Comparison of ENCODE assay signal across 1 cellular context in genomic region chr12:52069410-52070242, GRCh38.
TF ChIP-seq lines count a peak whose summit lies in the region.

A gene with protein sequence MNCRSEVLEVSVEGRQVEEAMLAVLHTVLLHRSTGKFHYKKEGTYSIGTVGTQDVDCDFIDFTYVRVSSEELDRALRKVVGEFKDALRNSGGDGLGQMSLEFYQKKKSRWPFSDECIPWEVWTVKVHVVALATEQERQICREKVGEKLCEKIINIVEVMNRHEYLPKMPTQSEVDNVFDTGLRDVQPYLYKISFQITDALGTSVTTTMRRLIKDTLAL (plus strand): TSS chr12:52069978. CDS start chr12:52073651, 3,673 bp downstream.

TF ChIP-seq in WTC11, 78 proteins besides CTCF, POLR2A, EP300 and RAD21 (continued from another document and continues in another):
- TF ChIP-seq, protein P1, sequence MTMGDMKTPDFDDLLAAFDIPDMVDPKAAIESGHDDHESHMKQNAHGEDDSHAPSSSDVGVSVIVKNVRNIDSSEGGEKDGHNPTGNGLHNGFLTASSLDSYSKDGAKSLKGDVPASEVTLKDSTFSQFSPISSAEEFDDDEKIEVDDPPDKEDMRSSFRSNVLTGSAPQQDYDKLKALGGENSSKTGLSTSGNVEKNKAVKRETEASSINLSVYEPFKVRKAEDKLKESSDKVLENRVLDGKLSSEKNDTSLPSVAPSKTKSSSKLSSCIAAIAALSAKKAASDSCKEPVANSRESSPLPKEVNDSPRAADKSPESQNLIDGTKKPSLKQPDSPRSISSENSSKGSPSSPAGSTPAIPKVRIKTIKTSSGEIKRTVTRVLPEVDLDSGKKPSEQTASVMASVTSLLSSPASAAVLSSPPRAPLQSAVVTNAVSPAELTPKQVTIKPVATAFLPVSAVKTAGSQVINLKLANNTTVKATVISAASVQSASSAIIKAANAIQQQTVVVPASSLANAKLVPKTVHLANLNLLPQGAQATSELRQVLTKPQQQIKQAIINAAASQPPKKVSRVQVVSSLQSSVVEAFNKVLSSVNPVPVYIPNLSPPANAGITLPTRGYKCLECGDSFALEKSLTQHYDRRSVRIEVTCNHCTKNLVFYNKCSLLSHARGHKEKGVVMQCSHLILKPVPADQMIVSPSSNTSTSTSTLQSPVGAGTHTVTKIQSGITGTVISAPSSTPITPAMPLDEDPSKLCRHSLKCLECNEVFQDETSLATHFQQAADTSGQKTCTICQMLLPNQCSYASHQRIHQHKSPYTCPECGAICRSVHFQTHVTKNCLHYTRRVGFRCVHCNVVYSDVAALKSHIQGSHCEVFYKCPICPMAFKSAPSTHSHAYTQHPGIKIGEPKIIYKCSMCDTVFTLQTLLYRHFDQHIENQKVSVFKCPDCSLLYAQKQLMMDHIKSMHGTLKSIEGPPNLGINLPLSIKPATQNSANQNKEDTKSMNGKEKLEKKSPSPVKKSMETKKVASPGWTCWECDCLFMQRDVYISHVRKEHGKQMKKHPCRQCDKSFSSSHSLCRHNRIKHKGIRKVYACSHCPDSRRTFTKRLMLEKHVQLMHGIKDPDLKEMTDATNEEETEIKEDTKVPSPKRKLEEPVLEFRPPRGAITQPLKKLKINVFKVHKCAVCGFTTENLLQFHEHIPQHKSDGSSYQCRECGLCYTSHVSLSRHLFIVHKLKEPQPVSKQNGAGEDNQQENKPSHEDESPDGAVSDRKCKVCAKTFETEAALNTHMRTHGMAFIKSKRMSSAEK (CRISPR knock-in tag; IDR thresholded peaks at IDR 0.05; ENCODE audit: borderline replicate concordance), result no peak
- TF ChIP-seq, protein P2, sequence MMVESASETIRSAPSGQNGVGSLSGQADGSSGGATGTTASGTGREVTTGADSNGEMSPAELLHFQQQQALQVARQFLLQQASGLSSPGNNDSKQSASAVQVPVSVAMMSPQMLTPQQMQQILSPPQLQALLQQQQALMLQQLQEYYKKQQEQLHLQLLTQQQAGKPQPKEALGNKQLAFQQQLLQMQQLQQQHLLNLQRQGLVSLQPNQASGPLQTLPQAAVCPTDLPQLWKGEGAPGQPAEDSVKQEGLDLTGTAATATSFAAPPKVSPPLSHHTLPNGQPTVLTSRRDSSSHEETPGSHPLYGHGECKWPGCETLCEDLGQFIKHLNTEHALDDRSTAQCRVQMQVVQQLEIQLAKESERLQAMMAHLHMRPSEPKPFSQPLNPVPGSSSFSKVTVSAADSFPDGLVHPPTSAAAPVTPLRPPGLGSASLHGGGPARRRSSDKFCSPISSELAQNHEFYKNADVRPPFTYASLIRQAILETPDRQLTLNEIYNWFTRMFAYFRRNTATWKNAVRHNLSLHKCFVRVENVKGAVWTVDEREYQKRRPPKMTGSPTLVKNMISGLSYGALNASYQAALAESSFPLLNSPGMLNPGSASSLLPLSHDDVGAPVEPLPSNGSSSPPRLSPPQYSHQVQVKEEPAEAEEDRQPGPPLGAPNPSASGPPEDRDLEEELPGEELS (CRISPR knock-in tag; IDR thresholded peaks at IDR 0.05), result peak; percentile 83
- TF ChIP-seq ZNF281 (CRISPR knock-in tag; IDR thresholded peaks at IDR 0.05) (no peak), SP1 (CRISPR knock-in tag; conservative IDR thresholded peaks at IDR 0.05) (peak; percentile 85), ZBTB43 (CRISPR knock-in tag; IDR thresholded peaks at IDR 0.05) (0 out of 2 replicates have a peak, but pooled peaks have one; percentile 20), EMX1 (CRISPR knock-in tag; IDR thresholded peaks at IDR 0.05) (no peak), ATF3 (CRISPR knock-in tag; conservative IDR thresholded peaks at IDR 0.05) (no peak), KAT7 (CRISPR knock-in tag; IDR thresholded peaks at IDR 0.05; ENCODE audit: borderline replicate concordance) (no peak), ZNF232 (CRISPR knock-in tag; IDR thresholded peaks at IDR 0.05) (no peak; the same call in 1 of the 2 replicates), PRRX2 (CRISPR knock-in tag; IDR thresholded peaks at IDR 0.05) (no peak), AFF4 (CRISPR knock-in tag; IDR thresholded peaks at IDR 0.05; ENCODE audit: borderline replicate concordance) (no peak), FOXP1 (CRISPR knock-in tag; IDR thresholded peaks at IDR 0.05; ENCODE audit: borderline replicate concordance) (no peak), ZNF317 (CRISPR knock-in tag; IDR thresholded peaks at IDR 0.05; ENCODE audit: borderline replicate concordance, low read depth) (no peak), ZNF138 (CRISPR knock-in tag; conservative IDR thresholded peaks at IDR 0.05) (no peak), ESRRA (CRISPR knock-in tag; IDR thresholded peaks at IDR 0.05; ENCODE audit: borderline replicate concordance) (no peak), USF2 (CRISPR knock-in tag; IDR thresholded peaks at IDR 0.05) (no peak), FOXK1 (CRISPR knock-in tag; IDR thresholded peaks at IDR 0.05) (peak; percentile 93), MYBL2 (CRISPR knock-in tag; IDR thresholded peaks at IDR 0.05) (0 out of 2 replicates have a peak, but pooled peaks have one; percentile 73), RORB (CRISPR knock-in tag; IDR thresholded peaks at IDR 0.05) (no peak), ZNF423 (CRISPR knock-in tag; IDR thresholded peaks at IDR 0.05) (peak; percentile 5; the same call in 1 of the 2 replicates)
- TF ChIP-seq, protein P3, sequence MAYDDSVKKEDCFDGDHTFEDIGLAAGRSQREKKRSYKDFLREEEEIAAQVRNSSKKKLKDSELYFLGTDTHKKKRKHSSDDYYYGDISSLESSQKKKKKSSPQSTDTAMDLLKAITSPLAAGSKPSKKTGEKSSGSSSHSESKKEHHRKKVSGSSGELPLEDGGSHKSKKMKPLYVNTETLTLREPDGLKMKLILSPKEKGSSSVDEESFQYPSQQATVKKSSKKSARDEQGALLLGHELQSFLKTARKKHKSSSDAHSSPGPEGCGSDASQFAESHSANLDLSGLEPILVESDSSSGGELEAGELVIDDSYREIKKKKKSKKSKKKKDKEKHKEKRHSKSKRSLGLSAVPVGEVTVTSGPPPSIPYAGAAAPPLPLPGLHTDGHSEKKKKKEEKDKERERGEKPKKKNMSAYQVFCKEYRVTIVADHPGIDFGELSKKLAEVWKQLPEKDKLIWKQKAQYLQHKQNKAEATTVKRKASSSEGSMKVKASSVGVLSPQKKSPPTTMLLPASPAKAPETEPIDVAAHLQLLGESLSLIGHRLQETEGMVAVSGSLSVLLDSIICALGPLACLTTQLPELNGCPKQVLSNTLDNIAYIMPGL (CRISPR knock-in tag; IDR thresholded peaks at IDR 0.05), result peak; percentile 73
- TF ChIP-seq, protein P4, sequence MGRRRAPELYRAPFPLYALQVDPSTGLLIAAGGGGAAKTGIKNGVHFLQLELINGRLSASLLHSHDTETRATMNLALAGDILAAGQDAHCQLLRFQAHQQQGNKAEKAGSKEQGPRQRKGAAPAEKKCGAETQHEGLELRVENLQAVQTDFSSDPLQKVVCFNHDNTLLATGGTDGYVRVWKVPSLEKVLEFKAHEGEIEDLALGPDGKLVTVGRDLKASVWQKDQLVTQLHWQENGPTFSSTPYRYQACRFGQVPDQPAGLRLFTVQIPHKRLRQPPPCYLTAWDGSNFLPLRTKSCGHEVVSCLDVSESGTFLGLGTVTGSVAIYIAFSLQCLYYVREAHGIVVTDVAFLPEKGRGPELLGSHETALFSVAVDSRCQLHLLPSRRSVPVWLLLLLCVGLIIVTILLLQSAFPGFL (CRISPR knock-in tag; IDR thresholded peaks at IDR 0.05; ENCODE audit: borderline replicate concordance), result no peak
- TF ChIP-seq, protein P5, sequence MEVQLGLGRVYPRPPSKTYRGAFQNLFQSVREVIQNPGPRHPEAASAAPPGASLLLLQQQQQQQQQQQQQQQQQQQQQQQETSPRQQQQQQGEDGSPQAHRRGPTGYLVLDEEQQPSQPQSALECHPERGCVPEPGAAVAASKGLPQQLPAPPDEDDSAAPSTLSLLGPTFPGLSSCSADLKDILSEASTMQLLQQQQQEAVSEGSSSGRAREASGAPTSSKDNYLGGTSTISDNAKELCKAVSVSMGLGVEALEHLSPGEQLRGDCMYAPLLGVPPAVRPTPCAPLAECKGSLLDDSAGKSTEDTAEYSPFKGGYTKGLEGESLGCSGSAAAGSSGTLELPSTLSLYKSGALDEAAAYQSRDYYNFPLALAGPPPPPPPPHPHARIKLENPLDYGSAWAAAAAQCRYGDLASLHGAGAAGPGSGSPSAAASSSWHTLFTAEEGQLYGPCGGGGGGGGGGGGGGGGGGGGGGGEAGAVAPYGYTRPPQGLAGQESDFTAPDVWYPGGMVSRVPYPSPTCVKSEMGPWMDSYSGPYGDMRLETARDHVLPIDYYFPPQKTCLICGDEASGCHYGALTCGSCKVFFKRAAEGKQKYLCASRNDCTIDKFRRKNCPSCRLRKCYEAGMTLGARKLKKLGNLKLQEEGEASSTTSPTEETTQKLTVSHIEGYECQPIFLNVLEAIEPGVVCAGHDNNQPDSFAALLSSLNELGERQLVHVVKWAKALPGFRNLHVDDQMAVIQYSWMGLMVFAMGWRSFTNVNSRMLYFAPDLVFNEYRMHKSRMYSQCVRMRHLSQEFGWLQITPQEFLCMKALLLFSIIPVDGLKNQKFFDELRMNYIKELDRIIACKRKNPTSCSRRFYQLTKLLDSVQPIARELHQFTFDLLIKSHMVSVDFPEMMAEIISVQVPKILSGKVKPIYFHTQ (CRISPR knock-in tag; IDR thresholded peaks at IDR 0.05), result no peak
